8 cellular contexts compared by ENCODE assay signal in genomic region chr11:65418681-65419459, GRCh38. TPM values are rescaled to one million over a fixed set of nuclear protein-coding genes. Genes with fewer than 3 reads are reported as not detected.
DNase-seq lines count a peak whose midpoint lies in the region; ATAC-seq and TF ChIP-seq lines count a peak whose summit lies in the region.

No MANE protein-coding gene starts in this region.

- TF ChIP-seq CTCF in AG04450 (IDR thresholded peaks at IDR 0.05; ENCODE audit: low read depth, low read length) (no peak), kidney epithelial cell (IDR thresholded peaks at IDR 0.05; ENCODE audit: insufficient read depth, low read length, poor library complexity, severe bottlenecking) (no peak)

- DNase-seq in AG04450 (ENCODE audit: low read depth, low spot score) (no peak), NCI-H2227 treated with DMSO at 0.1 percent for 48 hours (lab: John Stamatoyannopoulos, UW) (peak; percentile 85), cerebellum (ENCODE audit: low spot score) (peak; percentile 82), kidney epithelial cell (ENCODE audit: low read depth) (peak; percentile 92)
- DNase-seq in activated CD4-positive, CD25-positive, alpha-beta regulatory T cell treated with anti-CD3 and anti-CD28 coated beads, Interleukin-2, amount 50 U/mL, for 16 hours (ENCODE audit: low read depth, low spot score), result peak; percentile 66
- peak; percentile 97 for DNase-seq in stimulated activated CD4-positive, alpha-beta T cell treated with anti-CD3 and anti-CD28 coated beads, Interleukin-15, amount 100 ng/mL, for 24 hours

- H3K36me3 ChIP-seq in kidney epithelial cell (ENCODE audit: control insufficient read depth, insufficient read depth, low read length), result no peaks in the 10 kb centered on the region

- H3K27ac ChIP-seq in AG04450 (ENCODE audit: low read depth, low read length), result peak overlapping the region; percentile 100

- peak; percentile 48 for ATAC-seq in GM18907 (IDR thresholded peaks at IDR 0.05; ENCODE audit: unreplicated experiment)
- ATAC-seq in HG03159 (IDR thresholded peaks at IDR 0.05; ENCODE audit: unreplicated experiment), result peak; percentile 41

- peaks cover 6% of the 10 kb centered on the region; the same call in 1 of the 2 replicates for H3K9me3 ChIP-seq in AG04450 (ENCODE audit: control insufficient read depth, insufficient read depth, low read length)

- H3K4me3 ChIP-seq in AG04450 (ENCODE audit: low read depth, low read length) (peak overlapping the region; percentile 46), kidney epithelial cell (ENCODE audit: low read depth, low read length) (peak overlapping the region; percentile 17)

- CTCF ChIA-PET in AG04450 (lab: Charles Lee), result no interaction called here

- POLR2A ChIA-PET in AG04450 (lab: Yijun Ruan, JAX), result interaction anchor here (0.5 to 17.0 kb wide), 9 partner anchors 10 to 633 kb away, joined by 3 to 999 read pairs (median 4); partner anchors contain the start of genes MALAT1 and SCYL1

- H3K27me3 ChIP-seq in AG04450 (ENCODE audit: control insufficient read depth, insufficient read depth, low read length) (no peaks in the 10 kb centered on the region), kidney epithelial cell (ENCODE audit: control insufficient read depth, insufficient read depth, low read length) (no peaks in the 10 kb centered on the region)

RNA-seq across cellular contexts. Expression of gene NEAT1, which starts 3.7 kb away (rescaled TPM):
- polyA plus RNA-seq in AG04450 (2011; rRNA removed), result 72.3 and 83.3 TPM in 2 replicates
- 202 and 210 TPM in 2 replicates for polyA minus RNA-seq in AG04450 (2011; rRNA and poly(A)+ RNA removed)
- total RNA-seq in cerebellum (17.0 TPM), kidney epithelial cell (28.7 and 39.8 TPM in 2 replicates)

RNA-seq across cellular contexts. Expression of gene FRMD8, which starts 32.4 kb away (rescaled TPM):
- 10.7 and 14.1 TPM in 2 replicates for polyA plus RNA-seq in AG04450 (2011; rRNA removed)
- polyA minus RNA-seq in AG04450 (2011; rRNA and poly(A)+ RNA removed), result 8.2 and 10.9 TPM in 2 replicates
- 9.2 TPM for total RNA-seq in cerebellum
- 39.0 and 47.2 TPM in 2 replicates for total RNA-seq in kidney epithelial cell

RNA-seq across cellular contexts. Expression of gene SLC25A45, which starts 36.4 kb away (rescaled TPM):
- 0.76 and 1.4 TPM in 2 replicates for polyA plus RNA-seq in AG04450 (2011; rRNA removed)
- polyA minus RNA-seq in AG04450 (2011; rRNA and poly(A)+ RNA removed), result 1.4 and 2.5 TPM in 2 replicates
- 0.73 TPM for total RNA-seq in cerebellum
- total RNA-seq in kidney epithelial cell, result 0.29 and 0.82 TPM in 2 replicates
